ENCODE assay signal across 2 cellular contexts in the genomic region with DNA sequence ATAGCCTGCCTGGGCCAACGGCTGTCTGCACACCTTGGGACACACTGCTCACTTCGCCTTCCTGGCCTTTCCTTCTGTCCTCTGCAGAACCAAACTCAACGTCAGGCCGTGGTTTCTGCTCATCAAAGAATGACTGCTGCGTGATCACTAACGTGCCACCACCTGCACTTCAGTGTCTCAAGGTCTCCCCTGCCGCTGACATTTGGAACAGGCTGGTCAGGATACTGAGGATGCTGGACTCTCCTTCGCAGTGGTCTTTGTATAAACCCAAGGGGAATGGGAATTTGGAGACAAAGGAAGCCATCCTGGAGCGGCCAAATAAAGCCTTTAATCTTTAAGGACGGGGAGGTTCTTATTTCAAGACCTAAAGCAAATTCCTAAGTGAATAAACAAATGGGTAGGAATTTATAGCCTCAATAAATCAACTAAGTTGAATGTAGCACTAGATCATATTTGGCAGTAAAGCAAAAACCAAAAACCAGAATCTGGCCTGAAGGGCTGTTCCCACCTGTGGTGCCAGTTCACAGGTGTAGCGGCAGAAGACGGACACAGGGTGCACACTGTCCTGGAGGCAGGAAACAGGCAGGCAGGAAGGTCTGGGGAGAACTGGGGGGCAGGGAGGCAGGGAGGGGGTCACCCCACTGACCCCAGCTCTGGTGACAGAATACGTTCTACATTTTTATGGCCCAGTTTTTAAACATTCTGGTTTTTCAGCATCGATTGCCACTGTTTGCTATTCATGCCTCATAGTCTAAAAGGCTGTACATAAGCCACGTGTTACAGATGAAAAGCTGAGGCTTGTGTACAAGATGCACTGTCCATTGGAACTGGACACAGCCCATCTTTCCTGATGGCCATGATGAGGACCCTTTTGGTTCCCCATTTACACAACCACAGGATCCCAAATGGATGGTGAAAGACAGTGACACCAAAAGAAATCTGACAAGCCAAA.
TF ChIP-seq lines count a peak whose summit lies in the region.

No MANE protein-coding gene starts in this region.

TF ChIP-seq in Ishikawa, 13 proteins besides CTCF, POLR2A, EP300 and RAD21:
- TF ChIP-seq FOXM1 (IDR thresholded peaks at IDR 0.05; ENCODE audit: borderline replicate concordance, low read depth), result no peak
- TF ChIP-seq EGR1 (IDR thresholded peaks at IDR 0.05), result no peak
- TF ChIP-seq, protein P1, sequence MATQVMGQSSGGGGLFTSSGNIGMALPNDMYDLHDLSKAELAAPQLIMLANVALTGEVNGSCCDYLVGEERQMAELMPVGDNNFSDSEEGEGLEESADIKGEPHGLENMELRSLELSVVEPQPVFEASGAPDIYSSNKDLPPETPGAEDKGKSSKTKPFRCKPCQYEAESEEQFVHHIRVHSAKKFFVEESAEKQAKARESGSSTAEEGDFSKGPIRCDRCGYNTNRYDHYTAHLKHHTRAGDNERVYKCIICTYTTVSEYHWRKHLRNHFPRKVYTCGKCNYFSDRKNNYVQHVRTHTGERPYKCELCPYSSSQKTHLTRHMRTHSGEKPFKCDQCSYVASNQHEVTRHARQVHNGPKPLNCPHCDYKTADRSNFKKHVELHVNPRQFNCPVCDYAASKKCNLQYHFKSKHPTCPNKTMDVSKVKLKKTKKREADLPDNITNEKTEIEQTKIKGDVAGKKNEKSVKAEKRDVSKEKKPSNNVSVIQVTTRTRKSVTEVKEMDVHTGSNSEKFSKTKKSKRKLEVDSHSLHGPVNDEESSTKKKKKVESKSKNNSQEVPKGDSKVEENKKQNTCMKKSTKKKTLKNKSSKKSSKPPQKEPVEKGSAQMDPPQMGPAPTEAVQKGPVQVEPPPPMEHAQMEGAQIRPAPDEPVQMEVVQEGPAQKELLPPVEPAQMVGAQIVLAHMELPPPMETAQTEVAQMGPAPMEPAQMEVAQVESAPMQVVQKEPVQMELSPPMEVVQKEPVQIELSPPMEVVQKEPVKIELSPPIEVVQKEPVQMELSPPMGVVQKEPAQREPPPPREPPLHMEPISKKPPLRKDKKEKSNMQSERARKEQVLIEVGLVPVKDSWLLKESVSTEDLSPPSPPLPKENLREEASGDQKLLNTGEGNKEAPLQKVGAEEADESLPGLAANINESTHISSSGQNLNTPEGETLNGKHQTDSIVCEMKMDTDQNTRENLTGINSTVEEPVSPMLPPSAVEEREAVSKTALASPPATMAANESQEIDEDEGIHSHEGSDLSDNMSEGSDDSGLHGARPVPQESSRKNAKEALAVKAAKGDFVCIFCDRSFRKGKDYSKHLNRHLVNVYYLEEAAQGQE (IDR thresholded peaks at IDR 0.05; ENCODE audit: low read depth), result no peak
- no peak for TF ChIP-seq ZBTB7A (IDR thresholded peaks at IDR 0.05; ENCODE audit: low read depth)
- TF ChIP-seq, protein P2, sequence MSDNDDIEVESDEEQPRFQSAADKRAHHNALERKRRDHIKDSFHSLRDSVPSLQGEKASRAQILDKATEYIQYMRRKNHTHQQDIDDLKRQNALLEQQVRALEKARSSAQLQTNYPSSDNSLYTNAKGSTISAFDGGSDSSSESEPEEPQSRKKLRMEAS (IDR thresholded peaks at IDR 0.05), result no peak; the same call in 1 of the 2 replicates
- TF ChIP-seq YY1 (IDR thresholded peaks at IDR 0.05; ENCODE audit: low read depth), result no peak
- peak; percentile 50; the same call in 1 of the 2 replicates for TF ChIP-seq NFIC (IDR thresholded peaks at IDR 0.05)
- peak; percentile 51; the same call in 1 of the 2 replicates for TF ChIP-seq TCF12 (IDR thresholded peaks at IDR 0.05; ENCODE audit: low read depth)
- no peak for TF ChIP-seq CEBPB (IDR thresholded peaks at IDR 0.05)
- peak; percentile 51; the same call in 1 of the 2 replicates for TF ChIP-seq TEAD4 (IDR thresholded peaks at IDR 0.05)
- TF ChIP-seq CREB1 (IDR thresholded peaks at IDR 0.05; ENCODE audit: low read depth), result no peak
- TF ChIP-seq USF1 (IDR thresholded peaks at IDR 0.05), result no peak
- TF ChIP-seq TAF1 (IDR thresholded peaks at IDR 0.05; ENCODE audit: low read depth), result no peak
TF ChIP-seq in Ishikawa: peak in this region for 3.

TF ChIP-seq in H1, 55 proteins besides CTCF, POLR2A, EP300 and RAD21:
- TF ChIP-seq PHF8 (conservative IDR thresholded peaks at IDR 0.05; ENCODE audit: low read depth, low read length) (no peak), RFX5 (IDR thresholded peaks at IDR 0.05; ENCODE audit: borderline replicate concordance, low read depth, low read length) (no peak), GABPA (IDR thresholded peaks at IDR 0.05; ENCODE audit: borderline replicate concordance, insufficient read depth, low read length) (no peak), RNF2 (IDR thresholded peaks at IDR 0.05; ENCODE audit: borderline replicate concordance, low read depth, low read length, missing control alignments, poor library complexity, severe bottlenecking) (no peak), CTBP2 (IDR thresholded peaks at IDR 0.05; ENCODE audit: borderline replicate concordance, insufficient read depth, insufficient read length, low read length) (no peak), EGR1 (IDR thresholded peaks at IDR 0.05; ENCODE audit: borderline replicate concordance, low read depth, low read length) (no peak), NANOG (IDR thresholded peaks at IDR 0.05; ENCODE audit: insufficient read depth, low read depth, low read length, poor library complexity, severe bottlenecking) (no peak), KDM4A (IDR thresholded peaks at IDR 0.05; ENCODE audit: low read depth, low read length, severe bottlenecking) (no peak)
TF ChIP-seq in H1: peak in this region for 0.
